In the genomic region with DNA sequence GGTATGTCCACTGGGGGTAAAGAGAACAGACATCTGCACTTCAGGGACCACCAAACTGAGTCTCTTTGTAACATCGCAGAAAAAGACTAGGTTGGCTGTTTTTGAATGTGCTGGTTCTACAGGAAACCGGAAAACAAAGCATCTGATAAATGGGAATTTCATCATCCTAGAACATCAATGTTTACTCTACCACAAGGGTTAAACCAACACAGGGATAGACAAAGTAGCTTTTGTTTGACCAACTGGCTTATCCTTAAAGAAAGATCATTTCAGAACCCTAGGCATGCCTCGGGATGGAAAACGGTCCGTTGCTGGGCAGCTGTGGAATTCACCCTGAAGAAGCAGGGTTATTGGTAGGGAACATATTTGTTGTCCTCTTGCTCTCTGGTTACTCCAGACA, we compare ENCODE assay signal across 17 cellular contexts.
DNase-seq lines count a peak whose midpoint lies in the region; ATAC-seq, FAIRE-seq and TF ChIP-seq lines count a peak whose summit lies in the region.
"Had no signal": no experiment of that assay in that cellular context is flagged by ENCODE, and none has a peak within 500 bp of the region (broad histone marks: within the 10 kb centered on the region; RNA-seq: fewer than 3 reads in every experiment).

No MANE protein-coding gene starts in this region.

- H3K4me3 ChIP-seq in HepG2 (replicated peaks in 1 of 3; ENCODE audit: insufficient read depth in 1 of 3, low read depth in 2 of 3, low read length in 3 of 3) = no peak overlapping the region
- H3K4me3 ChIP-seq in right lobe of liver = no peak overlapping the region
- no peak overlapping the region for H3K4me3 ChIP-seq in neural progenitor cell

- H3K4me1 Mint-ChIP-seq in WTC11 (no peaks in the 10 kb centered on the region), neural progenitor cell (no peaks in the 10 kb centered on the region)
- H3K4me1 Mint-ChIP-seq: CD14-positive monocyte; CD8-positive, alpha-beta memory T cell had no signal

- H3K27ac Mint-ChIP-seq in WTC11 (no peak overlapping the region), neural progenitor cell (no peak overlapping the region)
- H3K27ac Mint-ChIP-seq: CD8-positive, alpha-beta memory T cell had no signal

- H3K36me3 Mint-ChIP-seq in WTC11 (peaks cover under 1% of the 10 kb centered on the region; the same call in 1 of the 2 replicates), neural progenitor cell (no peaks in the 10 kb centered on the region)
- H3K36me3 Mint-ChIP-seq: CD14-positive monocyte; CD8-positive, alpha-beta memory T cell had no signal

- TF ChIP-seq POLR2A in HepG2 (IDR thresholded peaks at IDR 0.05; ENCODE audit: insufficient read depth in 1 of 2, low read depth in 2 of 2, low read length in 2 of 2) (no peak), right lobe of liver (IDR thresholded peaks at IDR 0.05) (no peak)

- TF ChIP-seq EP300 in HepG2 (IDR thresholded peaks at IDR 0.05; ENCODE audit: low read depth in 2 of 2, low read length in 2 of 2) (peak in 1 of 2 experiments; percentile 38; a peak in 1 of 4 replicates), HepG2 (CRISPR knock-in tag; IDR thresholded peaks at IDR 0.05; ENCODE audit: borderline replicate concordance) (no peak)

- CTCF ChIA-PET in HepG2 (lab: Yijun Ruan, JAX; ENCODE audit: low intra/inter-chr PET ratio, low total read pairs) (no interaction called here), WTC11 (lab: Charles Lee) (no interaction called here)

- H3K27ac ChIP-seq in HepG2 (ENCODE audit: extremely low read length, insufficient read depth, low read length) = no peak overlapping the region
- no peak overlapping the region for H3K27ac ChIP-seq in right lobe of liver
- H3K27ac ChIP-seq in neural progenitor cell = no peak overlapping the region
- H3K27ac ChIP-seq: 22Rv1 had no signal

- H3K79me2 ChIP-seq in HepG2 (ENCODE audit: insufficient read depth, low read length) (no peaks in the 10 kb centered on the region), neural progenitor cell (ENCODE audit: low read depth) (no peaks in the 10 kb centered on the region)

- H3K27me3 Mint-ChIP-seq in WTC11 (ENCODE audit: low read depth) (no peaks in the 10 kb centered on the region), neural progenitor cell (ENCODE audit: insufficient read depth, low read depth) (peaks cover under 1% of the 10 kb centered on the region)
- H3K27me3 Mint-ChIP-seq: CD8-positive, alpha-beta memory T cell had no signal

- H3K36me3 ChIP-seq in HepG2 (replicated peaks in 1 of 2; ENCODE audit: control insufficient read depth in 1 of 2, insufficient read depth in 2 of 2, low read length in 2 of 2) (no peaks in the 10 kb centered on the region), right lobe of liver (no peaks in the 10 kb centered on the region), neural progenitor cell (no peaks in the 10 kb centered on the region)

- FAIRE-seq in HepG2 (lab: Jason Lieb, UNC) = no peak
- FAIRE-seq: H54, HTR-8/SVneo had no signal

- WGBS in HepG2 (ENCODE audit: low lambda C conversion rate) = 2% methylated on average over 4 of the region's 5 CpGs
- WGBS in right lobe of liver (ENCODE audit: insufficient coverage, low coverage, low lambda C conversion rate, missing lambda C conversion rate) = 43% methylated on average over 5 of the region's 5 CpGs

- no peaks in the 10 kb centered on the region for H3F3A ChIP-seq in neural progenitor cell (ENCODE audit: low read depth)

- H3K9ac ChIP-seq in HepG2 (ENCODE audit: insufficient read depth, low read depth, low read length) (no peak overlapping the region), neural progenitor cell (no peak overlapping the region)

- TF ChIP-seq CTCF in HepG2 (CRISPR knock-in tag; IDR thresholded peaks at IDR 0.05) (no peak), right lobe of liver (IDR thresholded peaks at IDR 0.05) (no peak), WTC11 (IDR thresholded peaks at IDR 0.05) (no peak), neural progenitor cell (IDR thresholded peaks at IDR 0.05) (no peak)

- TF ChIP-seq RAD21 in HepG2 (CRISPR knock-in tag; IDR thresholded peaks at IDR 0.05) = no peak

- H3K9me3 Mint-ChIP-seq in WTC11 (peaks cover under 1% of the 10 kb centered on the region), neural progenitor cell (peaks cover 2% of the 10 kb centered on the region)

- H4K20me1 ChIP-seq in HepG2 (ENCODE audit: insufficient read depth, low read length) (no peaks in the 10 kb centered on the region), neural progenitor cell (ENCODE audit: low read depth) (no peaks in the 10 kb centered on the region)

- intact Hi-C loops in HepG2 (cut with micrococcal nuclease; ENCODE audit: unreplicated experiment) (no loop called here), right lobe of liver (cut with DNase I) (no loop called here)

- H2AFZ ChIP-seq in HepG2 (ENCODE audit: low read length) (no peak overlapping the region), neural progenitor cell (replicated peaks) (peak overlapping the region; percentile 3)

- H3K4me3 Mint-ChIP-seq in WTC11 (no peak overlapping the region), neural progenitor cell (no peak overlapping the region)
- H3K4me3 Mint-ChIP-seq: CD14-positive monocyte; CD8-positive, alpha-beta memory T cell had no signal

- H3K4me1 ChIP-seq in HepG2 (ENCODE audit: insufficient read depth, low read length) = peaks cover 14% of the 10 kb centered on the region
- no peaks in the 10 kb centered on the region for H3K4me1 ChIP-seq in right lobe of liver
- no peaks in the 10 kb centered on the region for H3K4me1 ChIP-seq in neural progenitor cell

- no peaks in the 10 kb centered on the region for H3K27me3 ChIP-seq in HepG2 (ENCODE audit: control insufficient read depth in 1 of 2, insufficient read depth in 2 of 2, low read length in 2 of 2)
- H3K27me3 ChIP-seq in right lobe of liver = no peaks in the 10 kb centered on the region
- H3K27me3 ChIP-seq in neural progenitor cell = no peaks in the 10 kb centered on the region

- POLR2A ChIA-PET in HepG2 (lab: Yijun Ruan, JAX) = no interaction called here
- POLR2A ChIA-PET in WTC11 (lab: Charles Lee) = no interaction called here

- H3K9me3 ChIP-seq in HepG2 (ENCODE audit: low read length) (no peaks in the 10 kb centered on the region), right lobe of liver (no peaks in the 10 kb centered on the region), neural progenitor cell (ENCODE audit: low read depth) (no peaks in the 10 kb centered on the region)

- H3K4me2 ChIP-seq in HepG2 (ENCODE audit: low read depth, low read length) (peak overlapping the region; percentile 15; the same call in 1 of the 2 replicates), neural progenitor cell (no peak overlapping the region)

- no TSS peak for BruUV-seq in HepG2 (replicated peaks; lab: Mats Ljungman, UMichigan)

- DNase-seq in HepG2 (ENCODE audit: low spot score) = peak; percentile 52
- DNase-seq in right lobe of liver = no peak
- DNase-seq in WTC11 (ENCODE audit: low spot score) = no peak
- DNase-seq in neural progenitor cell (ENCODE audit: low spot score) = no peak
- DNase-seq in activated CD8-positive, alpha-beta memory T cell treated with anti-CD3 and anti-CD28 coated beads for 24 hours = no peak
- no peak for DNase-seq in COLO668 (lab: John Stamatoyannopoulos, UW; ENCODE audit: unreplicated experiment)
- DNase-seq in GOT3 (lab: John Stamatoyannopoulos, UW) = no peak
- DNase-seq in pons (ENCODE audit: low spot score) = no peak
- DNase-seq: Calu3; CD8-positive, alpha-beta memory T cell; DMS 273 treated with DMSO at 0.1 percent for 48 hours; KBM-7 had no signal

- ATAC-seq in HepG2 = peak; percentile 74
- ATAC-seq in right lobe of liver = no peak
- no peak for ATAC-seq in WTC11
- ATAC-seq: HCT116 had no signal

- in situ Hi-C loops in HepG2 (cut with HindIII; ENCODE audit: extremely low pct_ligation_motif_present, low pct_unique_long_range_greater_than_20kb) = no loop called here

TF ChIP-seq in HepG2, 621 proteins besides CTCF, POLR2A, EP300 and RAD21 (continues in another document):
- TF ChIP-seq NCOA2 (CRISPR knock-in tag; IDR thresholded peaks at IDR 0.05) (0 out of 2 replicates have a peak, but pooled peaks have one; percentile 37), CREB1 (IDR thresholded peaks at IDR 0.05) (no peak), CREB1 (CRISPR knock-in tag; IDR thresholded peaks at IDR 0.05) (no peak), JUND (CRISPR knock-in tag; IDR thresholded peaks at IDR 0.05) (no peak), RFXANK (CRISPR knock-in tag; IDR thresholded peaks at IDR 0.05) (no peak), ZNF138 (CRISPR knock-in tag; IDR thresholded peaks at IDR 0.05; ENCODE audit: low read depth) (no peak), HNRNPH1 (optimal IDR thresholded peaks at IDR 0.05; ENCODE audit: low read depth, low read length) (no peak)
- TF ChIP-seq, protein P1, sequence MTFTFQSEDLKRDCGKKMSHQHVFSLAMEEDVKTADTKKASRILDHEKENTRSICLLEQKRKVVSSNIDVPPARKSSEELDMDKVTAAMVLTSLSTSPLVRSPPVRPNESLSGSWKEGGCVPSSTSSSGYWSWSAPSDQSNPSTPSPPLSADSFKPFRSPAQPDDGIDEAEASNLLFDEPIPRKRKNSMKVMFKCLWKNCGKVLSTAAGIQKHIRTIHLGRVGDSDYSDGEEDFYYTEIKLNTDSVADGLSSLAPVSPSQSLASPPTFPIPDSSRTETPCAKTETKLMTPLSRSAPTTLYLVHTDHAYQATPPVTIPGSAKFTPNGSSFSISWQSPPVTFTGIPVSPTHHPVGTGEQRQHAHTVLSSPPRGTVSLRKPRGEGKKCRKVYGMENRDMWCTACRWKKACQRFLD (CRISPR knock-in tag; IDR thresholded peaks at IDR 0.05; ENCODE audit: borderline replicate concordance) = no peak

TF ChIP-seq in WTC11, 78 proteins besides CTCF, POLR2A, EP300 and RAD21:
- TF ChIP-seq NR3C1 (CRISPR knock-in tag; conservative IDR thresholded peaks at IDR 0.05; ENCODE audit: low read depth) (no peak), GABPB1 (CRISPR knock-in tag; IDR thresholded peaks at IDR 0.05) (peak; percentile 71)
